Comparison of ENCODE assay signal across 24 cellular contexts in the genomic region with DNA sequence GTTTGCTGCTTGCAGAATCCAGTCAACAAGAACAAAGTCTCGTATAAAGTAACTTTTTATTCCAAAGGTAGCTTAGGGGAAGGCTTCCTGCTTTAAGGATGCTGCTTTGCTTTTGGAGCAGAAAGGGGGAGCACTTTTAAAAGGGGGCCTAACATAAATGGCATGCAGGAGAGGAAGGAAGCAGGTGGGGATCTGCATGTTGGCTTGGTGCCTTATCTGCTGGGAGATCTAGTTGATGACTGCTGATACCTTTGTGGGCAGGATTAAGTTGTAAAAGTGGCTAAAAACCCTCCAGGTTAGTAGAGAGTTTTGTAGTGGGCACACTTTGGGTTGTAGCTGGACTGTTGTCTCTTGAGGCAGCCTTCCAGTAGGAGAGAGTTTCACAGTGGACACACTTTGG. TPM values are rescaled to one million over a fixed set of nuclear protein-coding genes. Genes with fewer than 3 reads are reported as not detected.
DNase-seq lines count a peak whose midpoint lies in the region; ATAC-seq, FAIRE-seq and TF ChIP-seq lines count a peak whose summit lies in the region.
"Had no signal": no experiment of that assay in that cellular context is flagged by ENCODE, and none has a peak within 500 bp of the region (broad histone marks: within the 10 kb centered on the region; RNA-seq: fewer than 3 reads in every experiment).

No MANE protein-coding gene starts in this region.

- no peak overlapping the region for H3K27ac Mint-ChIP-seq in activated CD4-positive, alpha-beta T cell treated with anti-CD3 and anti-CD28 coated beads, Interleukin-2, amount 10 ng/mL, durations not matched to agents 24 days and 14 days

- no peaks in the 10 kb centered on the region for H3K9me1 ChIP-seq in endothelial cell of umbilical vein (replicated peaks; ENCODE audit: control insufficient read depth, extremely low read depth, insufficient read depth, low read length)

- H3K4me1 ChIP-seq in Karpas-422 (ENCODE audit: low read length) (peaks cover 6% of the 10 kb centered on the region), endothelial cell of umbilical vein (ENCODE audit: control insufficient read depth, extremely low read depth, insufficient read depth, low read length) (no peaks in the 10 kb centered on the region)
- H3K4me1 ChIP-seq: BE2C had no signal

- H3K27ac ChIP-seq in Karpas-422 (ENCODE audit: low read length), result no peak overlapping the region
- H3K27ac ChIP-seq in endothelial cell of umbilical vein (ENCODE audit: insufficient read depth, low read depth, low read length), result no peak overlapping the region
- peak overlapping the region; percentile 3 for H3K27ac ChIP-seq in temporal lobe (ENCODE audit: low read depth, low read length)

- no peak overlapping the region for H3K4me3 Mint-ChIP-seq in activated CD4-positive, alpha-beta T cell treated with anti-CD3 and anti-CD28 coated beads, Interleukin-2, amount 10 ng/mL, durations not matched to agents 24 days and 14 days
- H3K4me3 Mint-ChIP-seq: CD14-positive monocyte had no signal

- TF ChIP-seq CTCF in endothelial cell of umbilical vein (IDR thresholded peaks at IDR 0.05; ENCODE audit: extremely low read depth in 1 of 2, insufficient read depth in 1 of 2, low read depth in 1 of 2, low read length in 2 of 2) (no peak), GM13977 (IDR thresholded peaks at IDR 0.05; ENCODE audit: extremely low read depth, insufficient read depth, missing control alignments) (no peak)

- DNase-seq in activated CD4-positive, alpha-beta T cell treated with anti-CD3 and anti-CD28 coated beads, Interleukin-2, amount 10 ng/mL, durations not matched to agents 24 days and 14 days, result peak; percentile 51
- no peak for DNase-seq in activated CD4-positive, alpha-beta T cell treated with anti-CD3 and anti-CD28 coated beads, Interleukin-2, amount 50 U/mL, for 4 hours
- peak; percentile 40 for DNase-seq in Karpas-422
- no peak for DNase-seq in endothelial cell of umbilical vein (ENCODE audit: low read depth, low spot score)
- DNase-seq in GM13977 (ENCODE audit: low spot score), result no peak
- no peak for DNase-seq in D341Med (ENCODE audit: low spot score)
- DNase-seq: 8988T, ACHN, BE2C, EL, GDM1, KG1, NCI-H1436, NCI-H187 treated with DMSO at 0.1 percent for 48 hours, NCI-H526 treated with DMSO at 0.1 percent for 48 hours, RPMI8226, T-helper 1 cell had no signal

- no peak for FAIRE-seq in endothelial cell of umbilical vein (lab: Jason Lieb, UNC)
- FAIRE-seq: D721Med, GM12878, H1 had no signal

- POLR2A ChIA-PET in endothelial cell of umbilical vein (lab: Charles Lee), result no interaction called here

- in situ Hi-C loops in GM13977 (cut with MboI; ENCODE audit: low pct_unique_long_range_greater_than_20kb, low sequenced_read_pairs, unreplicated experiment), result no loop called here

- H3K9me2 ChIP-seq in Karpas-422 (replicated peaks; ENCODE audit: insufficient read depth, low read length), result no peaks in the 10 kb centered on the region

- H3K79me2 ChIP-seq in Karpas-422 (ENCODE audit: low read length), result peaks cover 87% of the 10 kb centered on the region
- H3K79me2 ChIP-seq in endothelial cell of umbilical vein (ENCODE audit: control insufficient read depth, insufficient read depth, low read length), result peaks cover 40% of the 10 kb centered on the region

- H3K4me2 ChIP-seq in Karpas-422 (ENCODE audit: low read depth, low read length, poor library complexity, severe bottlenecking), result no peak overlapping the region
- H3K4me2 ChIP-seq in endothelial cell of umbilical vein (ENCODE audit: insufficient read depth, low read length), result no peak overlapping the region

- no peaks in the 10 kb centered on the region for H3K27me3 Mint-ChIP-seq in activated CD4-positive, alpha-beta T cell treated with anti-CD3 and anti-CD28 coated beads, Interleukin-2, amount 10 ng/mL, durations not matched to agents 24 days and 14 days

- no peak overlapping the region for H3K4me3 ChIP-seq in Karpas-422 (ENCODE audit: low read length)
- no peak overlapping the region for H3K4me3 ChIP-seq in endothelial cell of umbilical vein (replicated peaks in 1 of 3; ENCODE audit: insufficient read depth in 1 of 3, low read depth in 1 of 3, low read length in 3 of 3)
- H3K4me3 ChIP-seq: GM12878 had no signal

- ATAC-seq in GM19328 (IDR thresholded peaks at IDR 0.05; ENCODE audit: unreplicated experiment), result no peak
- ATAC-seq: GM12878, HCT116 had no signal

- H3K4me1 Mint-ChIP-seq in activated CD4-positive, alpha-beta T cell treated with anti-CD3 and anti-CD28 coated beads, Interleukin-2, amount 10 ng/mL, durations not matched to agents 24 days and 14 days, result peaks cover 7% of the 10 kb centered on the region

- H3K36me3 ChIP-seq in Karpas-422 (ENCODE audit: insufficient read depth, low read length) (peaks cover 3% of the 10 kb centered on the region; the same call in 1 of the 2 replicates), endothelial cell of umbilical vein (ENCODE audit: control insufficient read depth in 2 of 2, extremely low read depth in 1 of 2, insufficient read depth in 2 of 2, low read length in 2 of 2) (no peaks in the 10 kb centered on the region)
- H3K36me3 ChIP-seq: BE2C had no signal

- peaks cover 5% of the 10 kb centered on the region for H3K9me3 Mint-ChIP-seq in activated CD4-positive, alpha-beta T cell treated with anti-CD3 and anti-CD28 coated beads, Interleukin-2, amount 10 ng/mL, durations not matched to agents 24 days and 14 days

- BruUV-seq in endothelial cell of umbilical vein (replicated peaks; lab: Mats Ljungman, UMichigan), result no TSS peak

- intact Hi-C loops in activated CD4-positive, alpha-beta T cell treated with anti-CD3 and anti-CD28 coated beads, Interleukin-2, amount 10 ng/mL, durations not matched to agents 24 days and 14 days (cut with micrococcal nuclease), result no loop called here
- intact Hi-C loops in endothelial cell of umbilical vein (cut with micrococcal nuclease), result no loop called here

- no peak overlapping the region for H3K9ac ChIP-seq in Karpas-422 (ENCODE audit: low read length)
- H3K9ac ChIP-seq in endothelial cell of umbilical vein (replicated peaks; ENCODE audit: extremely low read depth, insufficient read depth, low read length), result no peak overlapping the region

- H3K9me3 ChIP-seq in Karpas-422 (ENCODE audit: low read length) (no peaks in the 10 kb centered on the region), endothelial cell of umbilical vein (replicated peaks; ENCODE audit: control insufficient read depth, insufficient read depth, low read length) (no peaks in the 10 kb centered on the region)
- H3K9me3 ChIP-seq: BE2C had no signal

- H4K20me1 ChIP-seq in Karpas-422 (ENCODE audit: insufficient read depth, low read depth, low read length), result no peaks in the 10 kb centered on the region
- no peaks in the 10 kb centered on the region for H4K20me1 ChIP-seq in endothelial cell of umbilical vein (replicated peaks; ENCODE audit: control insufficient read depth, extremely low read depth, insufficient read depth, low read length)

- dilution Hi-C loops in endothelial cell of umbilical vein (cut with MboI; ENCODE audit: extremely low pct_ligation_motif_present, low sequenced_read_pairs), result no loop called here

- no peak for TF ChIP-seq POLR2A in endothelial cell of umbilical vein (IDR thresholded peaks at IDR 0.05; ENCODE audit: low read depth, low read length)

- H3K27me3 ChIP-seq in Karpas-422 (ENCODE audit: low read length), result no peaks in the 10 kb centered on the region
- H3K27me3 ChIP-seq in endothelial cell of umbilical vein (ENCODE audit: control insufficient read depth in 2 of 2, insufficient read depth in 2 of 2, low read length in 2 of 2), result no peaks in the 10 kb centered on the region
- H3K27me3 ChIP-seq: BE2C had no signal

- H2AFZ ChIP-seq in Karpas-422 (ENCODE audit: low read length) (no peak overlapping the region), endothelial cell of umbilical vein (ENCODE audit: low read depth, low read length) (no peak overlapping the region)

- H3K36me3 Mint-ChIP-seq in activated CD4-positive, alpha-beta T cell treated with anti-CD3 and anti-CD28 coated beads, Interleukin-2, amount 10 ng/mL, durations not matched to agents 24 days and 14 days (ENCODE audit: low read depth), result peaks cover 19% of the 10 kb centered on the region

- CTCF ChIA-PET in endothelial cell of umbilical vein (lab: Charles Lee), result interaction anchor here (0.6 kb wide), 1 partner anchor 16 kb away, joined by 3 read pairs; no protein-coding TSS in a partner anchor

RNA-seq across cellular contexts. Expression of a gene that starts 22.5 kb away (rescaled TPM):
- total RNA-seq in activated CD4-positive, alpha-beta T cell treated with anti-CD3 and anti-CD28 coated beads, Interleukin-2, amount 10 ng/mL, durations not matched to agents 24 days and 14 days, result 25.8 and 26.0 TPM in 2 replicates
- total RNA-seq in Karpas-422 (2014; rRNA removed; shearing (Covaris generic); ENCODE audit: low replicate concordance), result 26.7 and 50.8 TPM in 2 replicates
- total RNA-seq in endothelial cell of umbilical vein (27.5 and 27.7 TPM in 2 replicates), temporal lobe (94.9 TPM)
- polyA plus RNA-seq in endothelial cell of umbilical vein, result 3.8 and 5.3 TPM in 2 replicates
- polyA plus RNA-seq in endothelial cell of umbilical vein (2011; cell fraction: cytosol; rRNA removed), result 6.1 and 6.9 TPM in 2 replicates
- polyA plus RNA-seq in endothelial cell of umbilical vein (2011; cell fraction: nucleus; rRNA removed), result 22.2 and 28.2 TPM in 2 replicates
- polyA plus RNA-seq in endothelial cell of umbilical vein (2012), result 13.8 and 20.4 TPM in 2 replicates
- polyA minus RNA-seq in endothelial cell of umbilical vein, result 28.4 and 29.2 TPM in 2 replicates
- polyA minus RNA-seq in endothelial cell of umbilical vein (2011; cell fraction: cytosol; rRNA and poly(A)+ RNA removed), result 12.2 TPM
- 92.1 and 134 TPM in 2 replicates for polyA minus RNA-seq in endothelial cell of umbilical vein (2011; cell fraction: nucleus; rRNA and poly(A)+ RNA removed)

RNA-seq across cellular contexts. Expression of a gene that starts 25.0 kb away (rescaled TPM):
- total RNA-seq in activated CD4-positive, alpha-beta T cell treated with anti-CD3 and anti-CD28 coated beads, Interleukin-2, amount 10 ng/mL, durations not matched to agents 24 days and 14 days, result 99.7 and 102 TPM in 2 replicates
- 100 and 105 TPM in 2 replicates for total RNA-seq in Karpas-422 (2014; rRNA removed; shearing (Covaris generic); ENCODE audit: low replicate concordance)
- 50.4 and 52.0 TPM in 2 replicates for total RNA-seq in endothelial cell of umbilical vein
- polyA plus RNA-seq in endothelial cell of umbilical vein, result 18.4 and 27.0 TPM in 2 replicates
- 30.1 and 31.9 TPM in 2 replicates for polyA plus RNA-seq in endothelial cell of umbilical vein (2011; cell fraction: cytosol; rRNA removed)
- 9.4 and 13.7 TPM in 2 replicates for polyA plus RNA-seq in endothelial cell of umbilical vein (2011; cell fraction: nucleus; rRNA removed)
- polyA plus RNA-seq in endothelial cell of umbilical vein (2012), result 77.5 and 94.6 TPM in 2 replicates
- 10.7 and 14.6 TPM in 2 replicates for polyA minus RNA-seq in endothelial cell of umbilical vein
- polyA minus RNA-seq in endothelial cell of umbilical vein (2011; cell fraction: cytosol; rRNA and poly(A)+ RNA removed), result 8.9 TPM
- 5.1 and 6.7 TPM in 2 replicates for polyA minus RNA-seq in endothelial cell of umbilical vein (2011; cell fraction: nucleus; rRNA and poly(A)+ RNA removed)
- 29.7 TPM for total RNA-seq in temporal lobe

RNA-seq across cellular contexts. Expression of a gene that starts 51.0 kb away (rescaled TPM):
- 113 TPM in 2 replicates for total RNA-seq in activated CD4-positive, alpha-beta T cell treated with anti-CD3 and anti-CD28 coated beads, Interleukin-2, amount 10 ng/mL, durations not matched to agents 24 days and 14 days
- total RNA-seq in Karpas-422 (2014; rRNA removed; shearing (Covaris generic); ENCODE audit: low replicate concordance), result 129 and 160 TPM in 2 replicates
- total RNA-seq in endothelial cell of umbilical vein (124 and 125 TPM in 2 replicates), temporal lobe (73.5 TPM)
- polyA plus RNA-seq in endothelial cell of umbilical vein, result 18.5 and 36.1 TPM in 2 replicates
- polyA plus RNA-seq in endothelial cell of umbilical vein (2011; cell fraction: cytosol; rRNA removed), result 60.1 and 68.5 TPM in 2 replicates
- polyA plus RNA-seq in endothelial cell of umbilical vein (2011; cell fraction: nucleus; rRNA removed), result 56.0 and 96.7 TPM in 2 replicates
- 142 and 198 TPM in 2 replicates for polyA plus RNA-seq in endothelial cell of umbilical vein (2012)
- 26.7 and 30.5 TPM in 2 replicates for polyA minus RNA-seq in endothelial cell of umbilical vein
- 22.7 TPM for polyA minus RNA-seq in endothelial cell of umbilical vein (2011; cell fraction: cytosol; rRNA and poly(A)+ RNA removed)
- polyA minus RNA-seq in endothelial cell of umbilical vein (2011; cell fraction: nucleus; rRNA and poly(A)+ RNA removed), result 21.8 and 26.9 TPM in 2 replicates

Comparison
In these comparisons a context has a peak if more than half of its experiments do, and no peak if none do; other contexts are left out.
1. DNase-seq: peak in activated CD4-positive, alpha-beta T cell treated with anti-CD3 and anti-CD28 coated beads, Interleukin-2, amount 10 ng/mL, durations not matched to agents 24 days and 14 days (single experiment) and Karpas-422 (single experiment); none in activated CD4-positive, alpha-beta T cell treated with anti-CD3 and anti-CD28 coated beads, Interleukin-2, amount 50 U/mL, for 4 hours (0 of 2), endothelial cell of umbilical vein (single experiment), GM13977 (single experiment) and D341Med (single experiment).